ENCODE assay signal across 21 cellular contexts in genomic region chr3:193844472-193844871, GRCh38.
"Had no signal": no experiment of that assay in that cellular context is flagged by ENCODE, and none has a peak within 500 bp of the region (broad histone marks: within the 10 kb centered on the region; RNA-seq: fewer than 3 reads in every experiment).

No MANE protein-coding gene starts in this region.

- H3K4me3 Mint-ChIP-seq: activated naive CD8-positive, alpha-beta T cell; activated T-cell treated with anti-CD3 and anti-CD28 coated beads, Interleukin-2, amount 50 U/mL, for 4 hours; mesothelial cell of epicardium; stimulated activated naive B cell treated with anti-CD40 and anti-IgM and Interleukin-4, amounts not matched to agents 10 μg/mL and 1 μg/mL and 100 μg/mL, for 72 hours; T-helper 2 cell treated with Interferon-gamma antibody and Interleukin-4, amounts not matched to agents 5 μg/mL and 100 μg/mL, for 36 hours had no signal

- H3K27me3 ChIP-seq: breast epithelium, heart right ventricle, neutrophil, upper lobe of left lung had no signal

- H3K4me3 ChIP-seq: breast epithelium, heart right ventricle, left ventricle myocardium inferior, prostate gland, upper lobe of left lung had no signal

- H3K4me1 ChIP-seq: breast epithelium, prostate gland had no signal

- H3K27ac Mint-ChIP-seq: activated naive CD8-positive, alpha-beta T cell; stimulated activated naive B cell treated with anti-CD40 and anti-IgM and Interleukin-4, amounts not matched to agents 10 μg/mL and 1 μg/mL and 100 μg/mL, for 72 hours; T-helper 2 cell treated with Interferon-gamma antibody and Interleukin-4, amounts not matched to agents 5 μg/mL and 100 μg/mL, for 36 hours had no signal

- H3K36me3 Mint-ChIP-seq: activated naive CD8-positive, alpha-beta T cell; mesothelial cell of epicardium; naive B cell; stimulated activated naive B cell treated with anti-CD40 and anti-IgM and Interleukin-4, amounts not matched to agents 10 μg/mL and 1 μg/mL and 100 μg/mL, for 72 hours had no signal

- FAIRE-seq: endometrium had no signal

- ATAC-seq: activated T-cell treated with anti-CD3 and anti-CD28 coated beads, Interleukin-2, amount 50 U/mL, for 4 hours; heart right ventricle; sciatic nerve had no signal

- H3K9me3 ChIP-seq: breast epithelium, heart right ventricle, left ventricle myocardium inferior, neutrophil, prostate gland, upper lobe of left lung had no signal

- H3K9me3 Mint-ChIP-seq: activated T-cell treated with anti-CD3 and anti-CD28 coated beads, Interleukin-2, amount 50 U/mL, for 4 hours; naive B cell; T-helper 2 cell treated with Interferon-gamma antibody and Interleukin-4, amounts not matched to agents 5 μg/mL and 100 μg/mL, for 36 hours had no signal

- H3K27ac ChIP-seq: heart right ventricle, left ventricle myocardium inferior, neutrophil had no signal

- DNase-seq: activated CD4-positive, alpha-beta T cell treated with anti-CD3 and anti-CD28 coated beads, Interleukin-2, amount 50 U/mL, for 4 hours; activated CD4-positive, CD25-positive, alpha-beta regulatory T cell treated with anti-CD3 and anti-CD28 coated beads, Interleukin-2, amount 50 U/mL, for 72 hours; activated effector memory CD4-positive, alpha-beta T cell treated with anti-CD3 and anti-CD28 coated beads, Interleukin-2, amount 50 U/mL, for 16 hours; activated T-cell treated with anti-CD3 and anti-CD28 coated beads, Interleukin-2, amount 50 U/mL, for 4 hours; foreskin melanocyte; heart right ventricle; islet precursor cell; left ventricle myocardium inferior; naive B cell; stimulated activated CD4-positive, alpha-beta T cell treated with anti-CD3 and anti-CD28 coated beads, Interleukin-2, amount 100 ng/mL, for 24 hours; stimulated activated naive B cell treated with anti-CD40 and anti-IgM and Interleukin-4, amounts not matched to agents 10 μg/mL and 1 μg/mL and 100 μg/mL, for 72 hours; substantia nigra; upper lobe of left lung had no signal

- H3K36me3 ChIP-seq: breast epithelium, heart right ventricle, left ventricle myocardium inferior, neutrophil, prostate gland, upper lobe of left lung had no signal
